Comparison of ENCODE assay signal across 8 cellular contexts in genomic region chr18:3623769-3624545, GRCh38.
A peak's percentile ranks its signal among the peaks of the same experiment; 100 is the strongest.
DNase-seq lines count a peak whose midpoint lies in the region; ATAC-seq and TF ChIP-seq lines count a peak whose summit lies in the region.

No MANE protein-coding gene starts in this region.

- H3K4me3 ChIP-seq in right cardiac atrium (ENCODE audit: low read length): no peak overlapping the region
- H3K4me3 ChIP-seq in gastrocnemius medialis: peak overlapping the region; percentile 17 to 52 (median 22)

- H3K4me1 ChIP-seq in right cardiac atrium (ENCODE audit: control insufficient read depth, insufficient read depth, low read length) (peaks cover 7% of the 10 kb centered on the region), gastrocnemius medialis (peaks cover 14 to 15% of the 10 kb centered on the region in 2 donors)

- H3K36me3 ChIP-seq in gastrocnemius medialis: no peaks in the 10 kb centered on the region

- DNase-seq in Caki2 (ENCODE audit: low read depth) (peak; percentile 100), NCI-H460 (ENCODE audit: extremely low read depth, low read depth) (peak; percentile 98), right cardiac atrium (peak; percentile 87 to 89 (median 88)), gastrocnemius medialis (peak; percentile 61 to 81), NCI-H1436 treated with DMSO at 0.1 percent for 48 hours (lab: John Stamatoyannopoulos, UW) (no peak), NCI-H2107 (lab: John Stamatoyannopoulos, UW) (no peak)

- H3K27ac ChIP-seq in angular gyrus (ENCODE audit: low read depth, low read length) (peak overlapping the region; percentile 69), right cardiac atrium (ENCODE audit: low read length) (peak overlapping the region; percentile 74), gastrocnemius medialis (peak overlapping the region; percentile 71 to 79 (median 74))

- in situ Hi-C loops in Caki2 (cut with HindIII; ENCODE audit: low pct_unique_long_range_greater_than_20kb, low sequenced_read_pairs) (no loop called here), gastrocnemius medialis (cut with MboI; ENCODE audit: low sequenced_read_pairs in 4 of 4) (no loop called here)

- H3K27me3 ChIP-seq in right cardiac atrium (ENCODE audit: control insufficient read depth, insufficient read depth) (no peaks in the 10 kb centered on the region), gastrocnemius medialis (no peaks in the 10 kb centered on the region)

- no peaks in the 10 kb centered on the region for H3K9me3 ChIP-seq in right cardiac atrium (ENCODE audit: control insufficient read depth, low read length)
- H3K9me3 ChIP-seq in gastrocnemius medialis: no peaks in the 10 kb centered on the region

- peak; percentile 64 for TF ChIP-seq POLR2A in gastrocnemius medialis (IDR thresholded peaks at IDR 0.05)

- no peak for TF ChIP-seq CTCF in gastrocnemius medialis (IDR thresholded peaks at IDR 0.05 in 4 of 5, conservative IDR thresholded peaks at IDR 0.05 in 1 of 5)

- intact Hi-C loops in right cardiac atrium (cut with DNase I) (no loop called here), gastrocnemius medialis (cut with DNase I; ENCODE audit: low total_unique reads) (loop anchor here (1.0 to 2.0 kb wide), 2 partner anchors 18 to 29 kb away; no protein-coding TSS in a partner anchor)

- 19% methylated on average over 30 of the region's 30 CpGs for WGBS in right cardiac atrium

- ATAC-seq in right cardiac atrium: peak; percentile 74 to 90
- ATAC-seq in gastrocnemius medialis: peak; percentile 75 to 80
- ATAC-seq in HG03108 (IDR thresholded peaks at IDR 0.05; ENCODE audit: unreplicated experiment): no peak

Comparison
In these comparisons a context has a peak if more than half of its experiments do, and no peak if none do; other contexts are left out.
1. DNase-seq: peak in Caki2 (single experiment), NCI-H460 (single experiment), right cardiac atrium (3 of 3) and gastrocnemius medialis (2 of 2); none in NCI-H1436 treated with DMSO at 0.1 percent for 48 hours (single experiment) and NCI-H2107 (single experiment).
2. Peak in every context shown above with its lines, with median percentiles within 50 percentile points of each other: H3K27ac ChIP-seq.